ENCODE assay signal across 34 cellular contexts in genomic region chr2:139216435-139216834, GRCh38.
DNase-seq lines count a peak whose midpoint lies in the region; ATAC-seq, FAIRE-seq and TF ChIP-seq lines count a peak whose summit lies in the region.
"Had no signal": no experiment of that assay in that cellular context is flagged by ENCODE, and none has a peak within 500 bp of the region (broad histone marks: within the 10 kb centered on the region; RNA-seq: fewer than 3 reads in every experiment).

No MANE protein-coding gene starts in this region.

- no peak overlapping the region for H2BK120ac ChIP-seq in IMR-90 (ENCODE audit: low read depth, low read length)

- no peaks in the 10 kb centered on the region for H3K4me1 ChIP-seq in HepG2 (ENCODE audit: insufficient read depth, low read length)
- H3K4me1 ChIP-seq in right lobe of liver = no peaks in the 10 kb centered on the region
- no peaks in the 10 kb centered on the region for H3K4me1 ChIP-seq in A549
- no peaks in the 10 kb centered on the region for H3K4me1 ChIP-seq in IMR-90 (ENCODE audit: control insufficient read depth, insufficient read depth, low read length)
- H3K4me1 ChIP-seq in K562 (replicated peaks in 1 of 2; ENCODE audit: control insufficient read depth in 2 of 2, insufficient read depth in 2 of 2, low read length in 2 of 2) = no peaks in the 10 kb centered on the region
- no peaks in the 10 kb centered on the region for H3K4me1 ChIP-seq in naive thymus-derived CD4-positive, alpha-beta T cell (ENCODE audit: control insufficient read depth in 2 of 2, insufficient read depth in 2 of 2, low read length in 2 of 2)
- H3K4me1 ChIP-seq in tibial artery = no peaks in the 10 kb centered on the region
- H3K4me1 ChIP-seq: BE2C, Caco-2 had no signal

- no peak overlapping the region for H3K14ac ChIP-seq in IMR-90 (replicated peaks; ENCODE audit: low read depth, low read length)

- H4K8ac ChIP-seq in IMR-90 (ENCODE audit: low read depth in 2 of 2, low read length in 2 of 2) = no peak overlapping the region

- no peak overlapping the region for H3K18ac ChIP-seq in IMR-90 (ENCODE audit: low read depth, low read length)

- intact Hi-C loops in HepG2 (cut with micrococcal nuclease; ENCODE audit: unreplicated experiment) (no loop called here), right lobe of liver (cut with DNase I) (no loop called here), IMR-90 (cut with micrococcal nuclease) (loop anchor here (2.0 kb wide), 1 partner anchor 78 kb away; no protein-coding TSS in a partner anchor), K562 (cut with micrococcal nuclease) (no loop called here), tibial artery (cut with DNase I; ENCODE audit: low total_unique reads) (no loop called here)
- intact Hi-C loops in naive thymus-derived CD4-positive, alpha-beta T cell (cut with micrococcal nuclease) = no loop called here

- peaks cover 0 to 37% (median 15%) of the 10 kb centered on the region in 11 donors for H3K9me3 Mint-ChIP-seq in naive thymus-derived CD4-positive, alpha-beta T cell

- H3K36me3 Mint-ChIP-seq in naive thymus-derived CD4-positive, alpha-beta T cell = no peaks in the 10 kb centered on the region
- H3K36me3 Mint-ChIP-seq: CD14-positive monocyte; CD4-positive, alpha-beta memory T cell; CD4-positive, CD25-positive, alpha-beta regulatory T cell; CD8-positive, alpha-beta memory T cell; CD8-positive, alpha-beta T cell had no signal

- no TSS peak for BruUV-seq in HepG2 (replicated peaks; lab: Mats Ljungman, UMichigan)
- no TSS peak for BruUV-seq in IMR-90 (replicated peaks; lab: Mats Ljungman, UMichigan)
- BruUV-seq in K562 (replicated peaks; lab: Mats Ljungman, UMichigan) = no TSS peak

- no peak overlapping the region for H3K23ac ChIP-seq in IMR-90 (ENCODE audit: low read depth, low read length)

- no peak for TF ChIP-seq EP300 in HepG2 (IDR thresholded peaks at IDR 0.05; ENCODE audit: low read depth in 2 of 2, low read length in 2 of 2)
- TF ChIP-seq EP300 in HepG2 (CRISPR knock-in tag; IDR thresholded peaks at IDR 0.05; ENCODE audit: borderline replicate concordance) = no peak
- no peak for TF ChIP-seq EP300 in A549 (IDR thresholded peaks at IDR 0.05)
- no peak for TF ChIP-seq EP300 in K562 (IDR thresholded peaks at IDR 0.05; ENCODE audit: low read length)

- dilution Hi-C loops in IMR-90 (cut with HindIII; ENCODE audit: low sequenced_read_pairs, unreplicated experiment) = no loop called here

- H2BK15ac ChIP-seq in IMR-90 (ENCODE audit: low read depth, low read length) = no peak overlapping the region

- H2AFZ ChIP-seq in HepG2 (ENCODE audit: low read length) = no peak overlapping the region
- H2AFZ ChIP-seq in IMR-90 (replicated peaks; ENCODE audit: low read length, poor library complexity) = no peak overlapping the region
- no peak overlapping the region for H2AFZ ChIP-seq in K562 (ENCODE audit: low read depth, low read length)

- no peak overlapping the region for H3K27ac ChIP-seq in HepG2 (ENCODE audit: extremely low read length, insufficient read depth, low read length)
- no peak overlapping the region for H3K27ac ChIP-seq in right lobe of liver
- no peak overlapping the region for H3K27ac ChIP-seq in A549
- no peak overlapping the region for H3K27ac ChIP-seq in IMR-90 (ENCODE audit: insufficient read depth, low read length)
- H3K27ac ChIP-seq in K562 (ENCODE audit: extremely low read depth, low read depth, low read length) = no peak overlapping the region
- no peak overlapping the region for H3K27ac ChIP-seq in naive thymus-derived CD4-positive, alpha-beta T cell (ENCODE audit: low read depth, low read length)
- H3K27ac ChIP-seq in tibial artery = no peak overlapping the region
- H3K27ac ChIP-seq: 22Rv1; BLaER1; BLaER1 treated with 17β-estradiol and CSF1 and Interleukin-3, amounts not matched to agents 10 nM and 100 nM; C4-2B had no signal

- H3K27me3 ChIP-seq in HepG2 (ENCODE audit: control insufficient read depth in 1 of 2, insufficient read depth in 2 of 2, low read length in 2 of 2) = no peaks in the 10 kb centered on the region
- H3K27me3 ChIP-seq in right lobe of liver = no peaks in the 10 kb centered on the region
- no peaks in the 10 kb centered on the region for H3K27me3 ChIP-seq in IMR-90 (ENCODE audit: control insufficient read depth, insufficient read depth, low read length)
- no peaks in the 10 kb centered on the region for H3K27me3 ChIP-seq in K562 (ENCODE audit: control insufficient read depth in 2 of 2, insufficient read depth in 2 of 2, low read length in 2 of 2)
- no peaks in the 10 kb centered on the region for H3K27me3 ChIP-seq in naive thymus-derived CD4-positive, alpha-beta T cell (ENCODE audit: control insufficient read depth in 2 of 2, insufficient read depth in 2 of 2, low read length in 2 of 2)
- no peaks in the 10 kb centered on the region for H3K27me3 ChIP-seq in tibial artery
- H3K27me3 ChIP-seq: BE2C; BLaER1; BLaER1 treated with 17β-estradiol and CSF1 and Interleukin-3, amounts not matched to agents 10 nM and 100 nM had no signal

- no peak overlapping the region for H3K4me2 ChIP-seq in HepG2 (ENCODE audit: low read depth, low read length)
- H3K4me2 ChIP-seq in A549 = no peak overlapping the region
- no peak overlapping the region for H3K4me2 ChIP-seq in IMR-90 (ENCODE audit: low read depth, low read length)
- H3K4me2 ChIP-seq in K562 (ENCODE audit: insufficient read depth, low read length) = no peak overlapping the region
- H3K4me2 ChIP-seq: BLaER1; BLaER1 treated with 17β-estradiol and CSF1 and Interleukin-3, amounts not matched to agents 10 nM and 100 nM had no signal

- CTCF ChIA-PET in HepG2 (lab: Yijun Ruan, JAX; ENCODE audit: low intra/inter-chr PET ratio, low total read pairs) = no interaction called here
- CTCF ChIA-PET in A549 (lab: Yijun Ruan, JAX) = no interaction called here
- CTCF ChIA-PET in IMR-90 (lab: Yijun Ruan, JAX) = no interaction called here
- CTCF ChIA-PET in K562 (lab: Yijun Ruan, JAX; ENCODE audit: low intra/inter-chr PET ratio) = no interaction called here
- CTCF ChIA-PET in naive thymus-derived CD4-positive, alpha-beta T cell (lab: Charles Lee) = no interaction called here

- H3K27me3 Mint-ChIP-seq in naive thymus-derived CD4-positive, alpha-beta T cell = no peaks in the 10 kb centered on the region
- H3K27me3 Mint-ChIP-seq: B cell; CD4-positive, alpha-beta memory T cell; CD4-positive, alpha-beta T cell; CD4-positive, CD25-positive, alpha-beta regulatory T cell; CD8-positive, alpha-beta memory T cell had no signal

- no peak overlapping the region for H2BK5ac ChIP-seq in IMR-90 (ENCODE audit: low read depth, low read length, poor library complexity, severe bottlenecking)

- H3K79me2 ChIP-seq in HepG2 (ENCODE audit: insufficient read depth, low read length) (no peaks in the 10 kb centered on the region), K562 (ENCODE audit: control insufficient read depth, insufficient read depth, low read length) (no peaks in the 10 kb centered on the region)

- H3K9me1 ChIP-seq in IMR-90 (ENCODE audit: insufficient read depth, low read length) (no peaks in the 10 kb centered on the region), K562 (ENCODE audit: control insufficient read depth, insufficient read depth, low read length) (no peaks in the 10 kb centered on the region)

- no peak overlapping the region for H4K91ac ChIP-seq in IMR-90 (ENCODE audit: insufficient read depth, low read depth, low read length)

- H3K9ac ChIP-seq in HepG2 (ENCODE audit: insufficient read depth, low read depth, low read length) (no peak overlapping the region), IMR-90 (ENCODE audit: low read depth, low read length) (no peak overlapping the region), K562 (ENCODE audit: insufficient read depth in 1 of 2, low read depth in 2 of 2, low read length in 2 of 2) (no peak overlapping the region)
- H3K9ac ChIP-seq: BLaER1; BLaER1 treated with 17β-estradiol and CSF1 and Interleukin-3, amounts not matched to agents 10 nM and 100 nM had no signal

- H4K5ac ChIP-seq in IMR-90 (ENCODE audit: low read depth, low read length) = no peak overlapping the region

- TF ChIP-seq RAD21 in HepG2 (CRISPR knock-in tag; IDR thresholded peaks at IDR 0.05) = no peak
- TF ChIP-seq RAD21 in A549 (conservative IDR thresholded peaks at IDR 0.05 in 1 of 2, IDR thresholded peaks at IDR 0.05 in 1 of 2) = no peak
- TF ChIP-seq RAD21 in IMR-90 (IDR thresholded peaks at IDR 0.05; ENCODE audit: low read length) = no peak
- TF ChIP-seq RAD21 in K562 (CRISPR knock-in tag; conservative IDR thresholded peaks at IDR 0.05 in 1 of 2, IDR thresholded peaks at IDR 0.05 in 1 of 2) = no peak

- ATAC-seq in HepG2 (no peak), right lobe of liver (no peak), A549 (no peak), IMR-90 (ENCODE audit: low read depth) (no peak), K562 (no peak)
- ATAC-seq in naive thymus-derived CD4-positive, alpha-beta T cell = no peak
- ATAC-seq: CD8-positive, alpha-beta T cell had no signal

- no peak overlapping the region for H3K4me3 ChIP-seq in HepG2 (replicated peaks in 1 of 3; ENCODE audit: insufficient read depth in 1 of 3, low read depth in 2 of 3, low read length in 3 of 3)
- H3K4me3 ChIP-seq in right lobe of liver = no peak overlapping the region
- no peak overlapping the region for H3K4me3 ChIP-seq in A549
- H3K4me3 ChIP-seq in IMR-90 (ENCODE audit: insufficient read depth, low read depth, low read length) = no peak overlapping the region
- H3K4me3 ChIP-seq in K562 = no peak overlapping the region
- no peak overlapping the region for H3K4me3 ChIP-seq in naive thymus-derived CD4-positive, alpha-beta T cell (ENCODE audit: low read length)
- H3K4me3 ChIP-seq in tibial artery = no peak overlapping the region
- H3K4me3 ChIP-seq: BLaER1; BLaER1 treated with 17β-estradiol and CSF1 and Interleukin-3, amounts not matched to agents 10 nM and 100 nM had no signal

- H3K4me1 Mint-ChIP-seq in naive thymus-derived CD4-positive, alpha-beta T cell = no peaks in the 10 kb centered on the region
- H3K4me1 Mint-ChIP-seq: B cell; CD14-positive monocyte; CD4-positive, alpha-beta memory T cell; CD4-positive, CD25-positive, alpha-beta regulatory T cell; CD8-positive, alpha-beta memory T cell had no signal

- no peak for FAIRE-seq in HepG2 (lab: Jason Lieb, UNC)
- no peak for FAIRE-seq in A549 (lab: Jason Lieb, UNC)
- FAIRE-seq in K562 (lab: Jason Lieb, UNC) = no peak
- FAIRE-seq: A204.1 had no signal

- no peak overlapping the region for H2BK20ac ChIP-seq in IMR-90 (ENCODE audit: low read depth, low read length)

- in situ Hi-C loops in HepG2 (cut with HindIII; ENCODE audit: extremely low pct_ligation_motif_present, low pct_unique_long_range_greater_than_20kb) = no loop called here
- in situ Hi-C loops in IMR-90 (cut with MboI; ENCODE audit: low sequenced_read_pairs) = no loop called here
- in situ Hi-C loops in K562 (cut with MboI) = no loop called here

- H2AK5ac ChIP-seq in IMR-90 (ENCODE audit: low read depth, low read length) = no peak overlapping the region

- no peaks in the 10 kb centered on the region for H3K79me1 ChIP-seq in IMR-90 (ENCODE audit: low read depth in 1 of 2, low read length in 2 of 2)

- H3K4ac ChIP-seq in IMR-90 (ENCODE audit: low read depth, low read length) = no peak overlapping the region

- no peak for DNase-seq in HepG2 (ENCODE audit: low spot score)
- no peak for DNase-seq in right lobe of liver
- no peak for DNase-seq in A549 (ENCODE audit: low read depth in 1 of 2, low spot score in 1 of 2)
- DNase-seq in IMR-90 = no peak
- no peak for DNase-seq in K562 (ENCODE audit: extremely low read depth in 1 of 4, low spot score in 3 of 4)
- no peak for DNase-seq in NCI-H2081 (lab: John Stamatoyannopoulos, UW)
- no peak for DNase-seq in naive thymus-derived CD4-positive, alpha-beta T cell
- DNase-seq in tibial artery = no peak
- DNase-seq: 8988T; ACHN; AML-193; BE2C; C1 segment of cervical spinal cord; Caco-2; Calu3; CD4-positive, alpha-beta memory T cell; CD4-positive, alpha-beta T cell; CD4-positive, CD25-positive, alpha-beta regulatory T cell; CD8-positive, alpha-beta memory T cell; CD8-positive, alpha-beta T cell; COR-L47; DMS 273 treated with DMSO at 0.1 percent for 48 hours; DMS153; DMS79; DMS79 treated with DMSO at 0.1 percent for 48 hours; DND-41; EL had no signal

- H3K36me3 ChIP-seq in HepG2 (replicated peaks in 1 of 2; ENCODE audit: control insufficient read depth in 1 of 2, insufficient read depth in 2 of 2, low read length in 2 of 2) (no peaks in the 10 kb centered on the region), right lobe of liver (no peaks in the 10 kb centered on the region), IMR-90 (ENCODE audit: control insufficient read depth, insufficient read depth, low read length) (no peaks in the 10 kb centered on the region), K562 (ENCODE audit: control insufficient read depth, insufficient read depth, low read length) (no peaks in the 10 kb centered on the region), tibial artery (no peaks in the 10 kb centered on the region)
- H3K36me3 ChIP-seq in naive thymus-derived CD4-positive, alpha-beta T cell (ENCODE audit: control insufficient read depth in 2 of 3, insufficient read depth in 3 of 3, low read length in 3 of 3) = no peaks in the 10 kb centered on the region
- H3K36me3 ChIP-seq: BE2C; BLaER1; BLaER1 treated with 17β-estradiol and CSF1 and Interleukin-3, amounts not matched to agents 10 nM and 100 nM had no signal

- no peak overlapping the region for H2AK9ac ChIP-seq in IMR-90 (replicated peaks; ENCODE audit: low read depth, low read length, poor library complexity)

- no peak for TF ChIP-seq CTCF in HepG2 (CRISPR knock-in tag; IDR thresholded peaks at IDR 0.05)
- TF ChIP-seq CTCF in right lobe of liver (IDR thresholded peaks at IDR 0.05) = no peak
- no peak for TF ChIP-seq CTCF in A549 (IDR thresholded peaks at IDR 0.05)
- TF ChIP-seq CTCF in IMR-90 (conservative IDR thresholded peaks at IDR 0.05; ENCODE audit: low read depth, low read length) = no peak
- no peak for TF ChIP-seq CTCF in K562 (IDR thresholded peaks at IDR 0.05 in 2 of 3, conservative IDR thresholded peaks at IDR 0.05 in 1 of 3; ENCODE audit: insufficient read depth in 2 of 3, low read depth in 1 of 3, low read length in 3 of 3)
- no peak for TF ChIP-seq CTCF in tibial artery (IDR thresholded peaks at IDR 0.05)

- H3K4me3 Mint-ChIP-seq in naive thymus-derived CD4-positive, alpha-beta T cell = no peak overlapping the region
- H3K4me3 Mint-ChIP-seq: B cell; CD14-positive monocyte; CD4-positive, alpha-beta memory T cell; CD4-positive, alpha-beta T cell; CD4-positive, CD25-positive, alpha-beta regulatory T cell; CD8-positive, alpha-beta memory T cell; CD8-positive, alpha-beta T cell had no signal

- H4K20me1 ChIP-seq in HepG2 (ENCODE audit: insufficient read depth, low read length) (no peaks in the 10 kb centered on the region), IMR-90 (ENCODE audit: insufficient read depth, low read length) (no peaks in the 10 kb centered on the region), K562 (replicated peaks; ENCODE audit: control insufficient read depth, insufficient read depth, low read length) (no peaks in the 10 kb centered on the region)
- H4K20me1 ChIP-seq: BLaER1; BLaER1 treated with 17β-estradiol and CSF1 and Interleukin-3, amounts not matched to agents 10 nM and 100 nM had no signal

- H3K56ac ChIP-seq in IMR-90 (ENCODE audit: extremely low read depth, insufficient read depth, low read length) = no peak overlapping the region

- H3K9me3 ChIP-seq in HepG2 (ENCODE audit: low read length) (no peaks in the 10 kb centered on the region), right lobe of liver (no peaks in the 10 kb centered on the region), A549 (no peaks in the 10 kb centered on the region), IMR-90 (ENCODE audit: control insufficient read depth, insufficient read depth, low read length) (peaks cover 6% of the 10 kb centered on the region), K562 (replicated peaks; ENCODE audit: control insufficient read depth, insufficient read depth, low read depth, low read length) (no peaks in the 10 kb centered on the region), tibial artery (no peaks in the 10 kb centered on the region)
- no peaks in the 10 kb centered on the region for H3K9me3 ChIP-seq in naive thymus-derived CD4-positive, alpha-beta T cell (ENCODE audit: control insufficient read depth in 2 of 3, low read length in 3 of 3)
- H3K9me3 ChIP-seq: BE2C, Caco-2 had no signal

- TF ChIP-seq POLR2A in HepG2 (IDR thresholded peaks at IDR 0.05; ENCODE audit: insufficient read depth in 1 of 2, low read depth in 2 of 2, low read length in 2 of 2) (no peak), right lobe of liver (IDR thresholded peaks at IDR 0.05) (no peak), A549 (IDR thresholded peaks at IDR 0.05; ENCODE audit: low read length) (no peak), IMR-90 (IDR thresholded peaks at IDR 0.05; ENCODE audit: low read depth, low read length) (no peak), K562 (conservative IDR thresholded peaks at IDR 0.05) (no peak)

- H3K27ac Mint-ChIP-seq in naive thymus-derived CD4-positive, alpha-beta T cell = no peak overlapping the region
- H3K27ac Mint-ChIP-seq: B cell; CD14-positive monocyte; CD4-positive, alpha-beta memory T cell; CD4-positive, alpha-beta T cell; CD8-positive, alpha-beta memory T cell; CD8-positive, alpha-beta T cell had no signal

- POLR2A ChIA-PET in HepG2 (lab: Yijun Ruan, JAX) (no interaction called here), A549 (lab: Yijun Ruan, JAX) (no interaction called here), IMR-90 (lab: Charles Lee; ENCODE audit: unreplicated experiment) (no interaction called here), K562 (lab: Yijun Ruan, JAX) (no interaction called here)
- POLR2A ChIA-PET in naive thymus-derived CD4-positive, alpha-beta T cell (lab: Charles Lee) = no interaction called here

Comparison
In these comparisons a context has a peak if more than half of its experiments do, and no peak if none do; other contexts are left out.
1. Of the 241 proteins assayed by ChIP-seq in both HepG2 and K562: peak only in HepG2: MAFF and MAFK; only in K562: none; in both: none; in neither: 239.